In the genomic region with DNA sequence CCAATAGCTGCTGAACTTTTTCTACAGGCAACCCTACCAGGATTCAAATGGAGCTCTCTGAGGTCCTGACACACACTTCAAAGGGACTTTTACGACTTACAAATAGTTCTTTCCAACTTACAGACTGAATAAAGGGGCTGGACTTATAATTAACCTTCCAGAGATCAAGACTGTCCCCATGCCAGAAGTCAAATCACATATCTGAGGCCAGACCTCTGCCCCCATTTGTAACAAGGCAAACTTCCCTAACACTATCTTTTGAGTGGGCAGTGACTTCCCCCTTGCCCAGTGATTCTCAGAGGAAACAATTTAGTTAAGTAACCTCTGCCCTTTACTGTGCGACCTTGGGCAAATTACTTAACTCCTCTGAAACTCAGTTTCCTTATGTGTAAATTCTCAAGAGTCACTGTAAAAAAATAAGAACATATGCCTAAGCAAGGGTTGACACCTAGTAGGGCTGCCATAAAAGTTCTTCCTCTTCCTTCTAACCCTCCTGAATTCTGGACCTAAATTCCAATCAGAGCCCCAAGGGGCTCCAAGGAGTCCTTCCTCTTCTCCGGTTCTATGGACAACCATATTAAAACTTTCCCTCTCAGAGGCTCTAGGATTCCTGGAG, we compare ENCODE assay signal across 8 cellular contexts. TPM values are rescaled to one million over a fixed set of nuclear protein-coding genes. Genes with fewer than 3 reads are reported as not detected.
A peak's percentile ranks its signal among the peaks of the same experiment; 100 is the strongest.
DNase-seq lines count a peak whose midpoint lies in the region; ATAC-seq and TF ChIP-seq lines count a peak whose summit lies in the region.

No MANE protein-coding gene starts in this region.

- WGBS in mesenchymal stem cell = 25% methylated on average over 3 of the region's 3 CpGs

- no peak overlapping the region for H2BK15ac ChIP-seq in mesenchymal stem cell (ENCODE audit: low read depth, poor library complexity, severe bottlenecking)

- H3K4me1 ChIP-seq in breast epithelium (peaks cover 7 to 12% of the 10 kb centered on the region in 2 donors), mesenchymal stem cell (ENCODE audit: control insufficient read depth, insufficient read depth, low read depth, low read length) (peaks cover 5% of the 10 kb centered on the region), vagina (peaks cover 62% of the 10 kb centered on the region)

- H3K79me1 ChIP-seq in mesenchymal stem cell (replicated peaks; ENCODE audit: low read length, poor library complexity, severe bottlenecking) = no peaks in the 10 kb centered on the region

- DNase-seq in NOMO-1 (lab: John Stamatoyannopoulos, UW; ENCODE audit: unreplicated experiment in 2 of 2) (peak; percentile 51 to 74), breast epithelium (ENCODE audit: low spot score in 2 of 2) (no peak), mesenchymal stem cell (peak; percentile 68), vagina (ENCODE audit: extremely low spot score in 2 of 2) (no peak), ecto neural progenitor cell (ENCODE audit: low spot score) (no peak), NCI-H1092 (lab: John Stamatoyannopoulos, UW) (no peak)

- no peak for ATAC-seq in GM18858 (IDR thresholded peaks at IDR 0.05; ENCODE audit: unreplicated experiment)

- H3K27ac ChIP-seq in breast epithelium (peak overlapping the region; percentile 99 to 100), mesenchymal stem cell (ENCODE audit: low read length, poor library complexity, severe bottlenecking) (peak overlapping the region; percentile 41), vagina (peak overlapping the region; percentile 100)

- H3K18ac ChIP-seq in mesenchymal stem cell (ENCODE audit: low read depth in 1 of 2, low read length in 2 of 2) = no peak overlapping the region

- TF ChIP-seq POLR2A in breast epithelium (IDR thresholded peaks at IDR 0.05) (no peak), vagina (IDR thresholded peaks at IDR 0.05) (no peak)

- no peak overlapping the region for H3K4ac ChIP-seq in mesenchymal stem cell (ENCODE audit: low read depth in 1 of 2, low read length in 2 of 2)

- H3K23ac ChIP-seq in mesenchymal stem cell (ENCODE audit: low read length in 2 of 2) = no peak overlapping the region

- H4K91ac ChIP-seq in mesenchymal stem cell (ENCODE audit: low read length) = no peak overlapping the region

- intact Hi-C loops in breast epithelium (cut with DNase I; ENCODE audit: low total_unique reads) = no loop called here
- intact Hi-C loops in vagina (cut with DNase I) = loop anchor here (5.0 kb wide), 1 partner anchor 81 kb away; no protein-coding TSS in a partner anchor

- H3K36me3 ChIP-seq in breast epithelium = no peaks in the 10 kb centered on the region
- H3K36me3 ChIP-seq in mesenchymal stem cell (ENCODE audit: control insufficient read depth in 1 of 2, insufficient read depth in 2 of 2, low read depth in 1 of 2, low read length in 2 of 2) = peaks cover 0 to 2% of the 10 kb centered on the region in 2 experiments
- H3K36me3 ChIP-seq in vagina = no peaks in the 10 kb centered on the region

- no peak overlapping the region for H2BK5ac ChIP-seq in mesenchymal stem cell (ENCODE audit: low read depth, low read length, poor library complexity, severe bottlenecking)

- H2AFZ ChIP-seq in mesenchymal stem cell (ENCODE audit: low read depth, low read length) = no peak overlapping the region

- no peaks in the 10 kb centered on the region for H3K27me3 ChIP-seq in breast epithelium
- H3K27me3 ChIP-seq in mesenchymal stem cell (ENCODE audit: control insufficient read depth in 1 of 2, insufficient read depth in 1 of 2, low read length in 2 of 2) = no peaks in the 10 kb centered on the region
- no peaks in the 10 kb centered on the region for H3K27me3 ChIP-seq in vagina

- H3K14ac ChIP-seq in mesenchymal stem cell (ENCODE audit: low read length in 2 of 2) = no peak overlapping the region

- no peak overlapping the region for H2BK12ac ChIP-seq in mesenchymal stem cell (ENCODE audit: low read length in 2 of 2)

- peak overlapping the region; percentile 98 for H3K9ac ChIP-seq in mesenchymal stem cell (ENCODE audit: low read length)

- H3K9me3 ChIP-seq in breast epithelium (no peaks in the 10 kb centered on the region), mesenchymal stem cell (ENCODE audit: control insufficient read depth, low read length) (no peaks in the 10 kb centered on the region), vagina (no peaks in the 10 kb centered on the region)

- no peak overlapping the region for H2BK120ac ChIP-seq in mesenchymal stem cell (ENCODE audit: low read depth, low read length)

- H4K8ac ChIP-seq in mesenchymal stem cell (ENCODE audit: low read length) = no peak overlapping the region

- peak overlapping the region; percentile 47 for H2AK5ac ChIP-seq in mesenchymal stem cell (ENCODE audit: low read length, severe bottlenecking)

- H3K4me3 ChIP-seq in GM08714 (ENCODE audit: low read length) (peak overlapping the region; percentile 79), breast epithelium (peak overlapping the region; percentile 87 to 99 (median 99)), mesenchymal stem cell (ENCODE audit: insufficient read depth in 1 of 2, low read depth in 1 of 2, low read length in 2 of 2) (peak overlapping the region; percentile 95 to 97), vagina (peak overlapping the region; percentile 94 to 100)

- TF ChIP-seq CTCF in breast epithelium (IDR thresholded peaks at IDR 0.05) (no peak), vagina (IDR thresholded peaks at IDR 0.05) (no peak)

- H3K4me2 ChIP-seq in mesenchymal stem cell (ENCODE audit: low read length, poor library complexity, severe bottlenecking) = peak overlapping the region; percentile 90

RNA-seq across cellular contexts. Expression of a gene that starts 1.3 kb away (rescaled TPM):
- 10 to 100 TPM; 41.6 to 93.5 (median 43.2) TPM for total RNA-seq in breast epithelium
- 68.4 TPM for polyA plus RNA-seq in mesenchymal stem cell (2013, experiment 1 of 2)
- polyA plus RNA-seq in mesenchymal stem cell (2013, experiment 2 of 2) = 68.6 TPM
- total RNA-seq in vagina = 58.9 TPM

Comparison
In these comparisons a context has a peak if more than half of its experiments do, and no peak if none do; other contexts are left out.
1. DNase-seq: peak in NOMO-1 (2 of 2) and mesenchymal stem cell (single experiment); none in breast epithelium (0 of 2), vagina (0 of 2), ecto neural progenitor cell (single experiment) and NCI-H1092 (single experiment).
2. H3K27ac ChIP-seq: peak in every context shown above with its lines; median percentile 100 in vagina; 100 in breast epithelium; 41 in mesenchymal stem cell.
3. Peak in every context shown above with its lines, with median percentiles within 50 percentile points of each other: H3K4me3 ChIP-seq.